Comparison of ENCODE assay signal across 1 cellular context in genomic region chr1:161021168-161021958, GRCh38.
A peak's percentile ranks its signal among the peaks of the same experiment; 100 is the strongest.
TF ChIP-seq lines count a peak whose summit lies in the region.

No MANE protein-coding gene starts in this region.

TF ChIP-seq in K562, 482 proteins besides CTCF, POLR2A, EP300 and RAD21 (continued from another document and continues in another):
- TF ChIP-seq ZBTB11 (CRISPR knock-in tag; IDR thresholded peaks at IDR 0.05) (peak in 1 of 3 experiments; percentile 53; a peak in 1 of 6 replicates), ARNT (IDR thresholded peaks at IDR 0.05) (0 out of 4 replicates have a peak, but pooled peaks have one; percentile 18 to 57), NEUROD1 (IDR thresholded peaks at IDR 0.05; ENCODE audit: borderline replicate concordance, low read depth, low read length, partially characterized antibody) (peak; percentile 31), TRIM25 (IDR thresholded peaks at IDR 0.05; ENCODE audit: borderline replicate concordance) (0 out of 2 replicates have a peak, but pooled peaks have one; percentile 65), PKNOX1 (IDR thresholded peaks at IDR 0.05) (peak; percentile 97), HBP1 (CRISPR knock-in tag; IDR thresholded peaks at IDR 0.05) (no peak), THAP12 (CRISPR knock-in tag; IDR thresholded peaks at IDR 0.05) (0 out of 2 replicates have a peak, but pooled peaks have one; percentile 11), FOS (IDR thresholded peaks at IDR 0.05; ENCODE audit: extremely low read depth, insufficient read length) (peak; percentile 85), JUND (IDR thresholded peaks at IDR 0.05; ENCODE audit: borderline replicate concordance, low read depth, low read length) (peak; percentile 48), JUND (tag; IDR thresholded peaks at IDR 0.05; ENCODE audit: borderline replicate concordance, low read depth, low read length) (no peak; the same call in 1 of the 3 replicates), BCOR (IDR thresholded peaks at IDR 0.05) (peak; percentile 96), ATF1 (CRISPR knock-in tag; IDR thresholded peaks at IDR 0.05) (no peak), ATF1 (tag; IDR thresholded peaks at IDR 0.05) (peak; percentile 38; the same call in 1 of the 2 replicates), PHF8 (IDR thresholded peaks at IDR 0.05; ENCODE audit: borderline replicate concordance, low read length) (peak; percentile 79), NCOA4 (IDR thresholded peaks at IDR 0.05; ENCODE audit: partially characterized antibody) (no peak), CHD2 (IDR thresholded peaks at IDR 0.05; ENCODE audit: low read depth, low read length) (peak; percentile 68), TAF1 (IDR thresholded peaks at IDR 0.05; ENCODE audit: control insufficient read depth, extremely low read depth, insufficient read depth, low read length, severe bottlenecking) (peak; percentile 75), NCOA1 (IDR thresholded peaks at IDR 0.05; ENCODE audit: low read depth) (peak; percentile 36; the same call in 1 of the 2 replicates), ZNF232 (CRISPR knock-in tag; IDR thresholded peaks at IDR 0.05) (0 out of 2 replicates have a peak, but pooled peaks have one; percentile 7), CBX1 (IDR thresholded peaks at IDR 0.05; ENCODE audit: low read depth) (peak; percentile 77; the same call in 1 of the 2 replicates), ETS1 (conservative IDR thresholded peaks at IDR 0.05; ENCODE audit: control insufficient read depth, low read depth, low read length) (no peak), NBN (IDR thresholded peaks at IDR 0.05; ENCODE audit: low read depth) (peak; percentile 77; the same call in 1 of the 2 replicates), MLX (CRISPR knock-in tag; conservative IDR thresholded peaks at IDR 0.05) (no peak), THRAP3 (IDR thresholded peaks at IDR 0.05; ENCODE audit: borderline replicate concordance) (peak; percentile 84; the same call in 1 of the 2 replicates), NR2C2 (CRISPR knock-in tag; IDR thresholded peaks at IDR 0.05) (no peak), NR2C2 (tag; IDR thresholded peaks at IDR 0.05) (peak; percentile 76; the same call in 1 of the 2 replicates), USF1 (CRISPR knock-in tag; IDR thresholded peaks at IDR 0.05) (0 out of 2 replicates have a peak, but pooled peaks have one; percentile 5), MCM2 (IDR thresholded peaks at IDR 0.05; ENCODE audit: low read depth) (no peak), SAFB2 (IDR thresholded peaks at IDR 0.05; ENCODE audit: borderline replicate concordance, low read depth, low read length, severe bottlenecking) (no peak), LCOR (CRISPR knock-in tag; IDR thresholded peaks at IDR 0.05) (peak; percentile 12; the same call in 1 of the 2 replicates), HLTF (IDR thresholded peaks at IDR 0.05) (peak; percentile 78; the same call in 1 of the 2 replicates), ZMIZ1 (IDR thresholded peaks at IDR 0.05; ENCODE audit: low read depth in 2 of 2, low read length in 2 of 2) (peak in 1 of 2 experiments; percentile 68; a peak in 1 of 4 replicates), TBP (optimal IDR thresholded peaks at IDR 0.05; ENCODE audit: low read depth, low read length) (peak; percentile 64)
